24 cellular contexts compared by ENCODE assay signal in the genomic region with DNA sequence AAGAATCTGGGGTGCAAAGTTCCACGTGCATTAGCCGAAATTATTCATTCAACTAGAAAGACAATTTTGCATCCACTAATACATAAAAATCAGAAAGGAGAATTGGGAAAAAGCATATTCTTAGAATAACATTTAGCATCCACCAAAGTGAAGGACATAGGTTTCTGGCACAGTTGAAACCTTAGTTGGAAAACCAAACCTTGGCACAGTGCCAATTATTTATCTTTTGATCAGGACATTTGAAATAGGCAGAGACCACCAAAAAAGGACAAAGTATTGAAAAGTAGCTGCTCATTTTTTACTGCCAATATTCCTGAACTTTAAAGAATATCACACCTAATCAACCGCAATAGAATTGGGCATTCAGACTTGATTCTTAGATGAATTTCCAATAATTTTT.
"Had no signal": no experiment of that assay in that cellular context is flagged by ENCODE, and none has a peak within 500 bp of the region (broad histone marks: within the 10 kb centered on the region; RNA-seq: fewer than 3 reads in every experiment).

No MANE protein-coding gene starts in this region.

- H2AFZ ChIP-seq: hepatocyte, neural progenitor cell had no signal

- H3K4me3 ChIP-seq: dorsolateral prefrontal cortex, gastroesophageal sphincter, hepatocyte, left ventricle myocardium inferior, lower lobe of right lung, neural progenitor cell, ovary, right atrium auricular region, suprapubic skin, thyroid gland had no signal

- DNase-seq: cortex of kidney; dorsolateral prefrontal cortex; effector CD8-positive, alpha-beta T cell; head of caudate nucleus; kidney; left cardiac atrium; left ventricle myocardium inferior; lower lobe of right lung; mesenchymal stem cell; midbrain; nucleus accumbens; ovary; small intestine; stimulated activated CD4-positive, alpha-beta T cell treated with anti-CD3 and anti-CD28 coated beads, Interleukin-2, amount 100 ng/mL, for 48 hours; stimulated activated naive CD4-positive, alpha-beta T cell treated with Interleukin-2 at 50 U/mL for 16 hours; thyroid gland had no signal

- H3K4me2 ChIP-seq: hepatocyte, neural progenitor cell had no signal

- H3K4me1 ChIP-seq: gastroesophageal sphincter, lower lobe of right lung, neural progenitor cell, right atrium auricular region, suprapubic skin had no signal

- H3K36me3 ChIP-seq: neural progenitor cell, ovary, right atrium auricular region had no signal

- H3K27me3 ChIP-seq: dorsolateral prefrontal cortex, gastroesophageal sphincter, hepatocyte, neural progenitor cell, ovary, right atrium auricular region, suprapubic skin, thyroid gland had no signal

- H3K9me3 ChIP-seq: gastroesophageal sphincter, left ventricle myocardium inferior, lower lobe of right lung, ovary, right atrium auricular region, suprapubic skin, thyroid gland had no signal

- FAIRE-seq: kidney, small intestine, urothelium cell line had no signal

- ATAC-seq: esophagus mucosa; gastroesophageal sphincter; left cardiac atrium; lower lobe of right lung; natural killer cell treated with Interleukin-12 subunit alpha and Interleukin-12 subunit beta and Interleukin-15 and Interleukin-18, amount 100 ng/mL, for 72 hours had no signal

- H3K27ac ChIP-seq: dorsolateral prefrontal cortex, gastroesophageal sphincter, hepatocyte, left ventricle myocardium inferior, lower lobe of right lung, neural progenitor cell, ovary, right atrium auricular region, suprapubic skin, thyroid gland had no signal

- H3K79me2 ChIP-seq: hepatocyte had no signal

- H3K9ac ChIP-seq: neural progenitor cell had no signal
